Comparison of ENCODE assay signal across 8 cellular contexts in genomic region chr2:73823916-73824523, GRCh38. TPM values are rescaled to one million over a fixed set of nuclear protein-coding genes. Genes with fewer than 3 reads are reported as not detected.
DNase-seq lines count a peak whose midpoint lies in the region; ATAC-seq, FAIRE-seq and TF ChIP-seq lines count a peak whose summit lies in the region.

No MANE protein-coding gene starts in this region.

- H3K36me3 Mint-ChIP-seq in naive thymus-derived CD8-positive, alpha-beta T cell: no peaks in the 10 kb centered on the region

- POLR2A ChIA-PET in H1 (lab: Charles Lee; ENCODE audit: partially characterized antibody): interaction anchor here (1.6 kb wide), 1 partner anchor 8 kb away, joined by 4 read pairs; no protein-coding TSS in a partner anchor
- POLR2A ChIA-PET in naive thymus-derived CD8-positive, alpha-beta T cell (lab: Charles Lee): interaction anchor here (1.1 to 1.6 kb wide), 2 partner anchors 324 to 356 kb away, joined by 3 to 4 read pairs; partner anchors contain the start of gene BOLA3

- H3K4me3 ChIP-seq in cardiac muscle cell (no peak overlapping the region), NB4 (ENCODE audit: low read depth, low read length) (no peak overlapping the region), RWPE2 (ENCODE audit: severe bottlenecking) (no peak overlapping the region), H1 (ENCODE audit: extremely low read depth in 1 of 4, insufficient read depth in 2 of 4, low read depth in 3 of 4, low read length in 4 of 4) (no peak overlapping the region)

- no peak overlapping the region for H3K14ac ChIP-seq in H1 (ENCODE audit: insufficient read length)

- H3K27ac Mint-ChIP-seq in naive thymus-derived CD8-positive, alpha-beta T cell: no peak overlapping the region

- H3K36me3 ChIP-seq in cardiac muscle cell: no peaks in the 10 kb centered on the region
- no peaks in the 10 kb centered on the region for H3K36me3 ChIP-seq in RWPE2 (ENCODE audit: low read depth)
- no peaks in the 10 kb centered on the region for H3K36me3 ChIP-seq in H1 (ENCODE audit: control insufficient read depth in 2 of 4, insufficient read depth in 4 of 4, low read length in 3 of 4)

- H3K27me3 Mint-ChIP-seq in naive thymus-derived CD8-positive, alpha-beta T cell: peaks cover 0 to 2% (median 0%) of the 10 kb centered on the region in 5 donors

- 30% methylated on average over 3 of the region's 3 CpGs; no CpG with 5 or more reads in 1 of the 2 experiments for WGBS in H1 (ENCODE audit: extremely low coverage in 1 of 2, insufficient coverage in 1 of 2, insufficient read length in 1 of 2, insufficient replicate concordance in 2 of 2, low coverage in 1 of 2, low lambda C conversion rate in 2 of 2, missing lambda C conversion rate in 1 of 2), 2 experiments

- no peak overlapping the region for H4K8ac ChIP-seq in H1 (ENCODE audit: extremely low read depth, insufficient read depth, low read length)

- no peak overlapping the region for H2BK15ac ChIP-seq in H1 (ENCODE audit: low read length)

- H3K9me3 Mint-ChIP-seq in naive thymus-derived CD8-positive, alpha-beta T cell: no peaks in the 10 kb centered on the region

- TF ChIP-seq CTCF in cardiac muscle cell (IDR thresholded peaks at IDR 0.05; ENCODE audit: low read depth, low read length): peak; percentile 84
- TF ChIP-seq CTCF in NB4 (IDR thresholded peaks at IDR 0.05; ENCODE audit: low read depth, low read length): peak; percentile 88
- peak; percentile 92 for TF ChIP-seq CTCF in RWPE2 (IDR thresholded peaks at IDR 0.05; ENCODE audit: poor library complexity, severe bottlenecking)
- peak in 2 of 3 experiments; percentile 58 to 71; a peak in 3 of 4 replicates for TF ChIP-seq CTCF in H1 (IDR thresholded peaks at IDR 0.05; ENCODE audit: control extremely low read depth in 1 of 3, insufficient read depth in 1 of 3, low read depth in 1 of 3, low read length in 3 of 3)

- H3K18ac ChIP-seq in H1 (ENCODE audit: extremely low read depth, low read length): no peak overlapping the region

- no peak overlapping the region for H2BK12ac ChIP-seq in H1 (ENCODE audit: low read depth, low read length)

- no peak overlapping the region for H3K9ac ChIP-seq in H1 (replicated peaks in 1 of 4; ENCODE audit: extremely low read depth in 1 of 4, low read depth in 3 of 4, low read length in 3 of 4)

- H3K4me3 Mint-ChIP-seq in naive thymus-derived CD8-positive, alpha-beta T cell: no peak overlapping the region

- TF ChIP-seq POLR2A in NB4 (IDR thresholded peaks at IDR 0.05; ENCODE audit: extremely low read depth, insufficient read length) (no peak), H1 (IDR thresholded peaks at IDR 0.05; ENCODE audit: control extremely low read depth in 1 of 2, low read depth in 2 of 2, low read length in 2 of 2) (no peak)

- no peak overlapping the region for H2BK20ac ChIP-seq in H1 (ENCODE audit: low read length)

- no peak for TF ChIP-seq EP300 in H1 (IDR thresholded peaks at IDR 0.05; ENCODE audit: borderline replicate concordance in 1 of 2, low read depth in 2 of 2, low read length in 2 of 2)

- no peak overlapping the region for H2AFZ ChIP-seq in H1 (ENCODE audit: low read length)

- H3K9me3 ChIP-seq in cardiac muscle cell (ENCODE audit: low read depth) (no peaks in the 10 kb centered on the region), RWPE2 (ENCODE audit: severe bottlenecking) (no peaks in the 10 kb centered on the region), H1 (ENCODE audit: insufficient read depth in 2 of 2, low read depth in 1 of 2, low read length in 1 of 2) (no peaks in the 10 kb centered on the region)

- CTCF ChIA-PET in H1 (lab: Charles Lee; ENCODE audit: partially characterized antibody): interaction anchor here (0.6 to 4.8 kb wide), 27 partner anchors 8 to 501 kb away, joined by 3 to 31 read pairs (median 4); partner anchors contain the start of genes ACTG2 and BOLA3

- FAIRE-seq in H1 (lab: Jason Lieb, UNC): no peak

- peaks cover 53% of the 10 kb centered on the region for H3K27me3 ChIP-seq in cardiac muscle cell
- no peaks in the 10 kb centered on the region for H3K27me3 ChIP-seq in RWPE2 (ENCODE audit: insufficient read depth, poor library complexity, severe bottlenecking)
- H3K27me3 ChIP-seq in H1 (replicated peaks in 1 of 4; ENCODE audit: control insufficient read depth in 3 of 4, extremely low read depth in 1 of 4, insufficient read depth in 3 of 4, low read length in 3 of 4): peaks cover 0 to 7% (median 2%) of the 10 kb centered on the region in 4 experiments; a peak in 4 of 7 replicates

- H2BK120ac ChIP-seq in H1 (replicated peaks; ENCODE audit: low read depth, low read length): no peak overlapping the region

- peak; percentile 78 to 93 for DNase-seq in cardiac muscle cell (ENCODE audit: low read depth in 1 of 2, low spot score in 1 of 2)
- no peak for DNase-seq in cardiac septum (ENCODE audit: low spot score)
- DNase-seq in NB4 (ENCODE audit: low read depth): peak; percentile 89
- no peak for DNase-seq in RWPE2 (ENCODE audit: low spot score)
- DNase-seq in H1 (ENCODE audit: low read depth in 1 of 2, low spot score in 2 of 2): no peak
- peak in 7 of 10 donors; percentile 33 to 72 (median 63) for DNase-seq in naive thymus-derived CD8-positive, alpha-beta T cell
- no peak for DNase-seq in occipital lobe (lab: John Stamatoyannopoulos, UW)

- no peak overlapping the region for H2AK5ac ChIP-seq in H1 (ENCODE audit: low read depth, low read length)

- H3K56ac ChIP-seq in H1 (replicated peaks; ENCODE audit: insufficient read length, low read depth, low read length): no peak overlapping the region

- H4K5ac ChIP-seq in H1 (ENCODE audit: insufficient read length, low read depth, low read length): no peak overlapping the region

- no peak overlapping the region for H4K91ac ChIP-seq in H1 (replicated peaks; ENCODE audit: insufficient read length, low read length)

- peak; percentile 77 to 81 for TF ChIP-seq RAD21 in H1 (IDR thresholded peaks at IDR 0.05 in 1 of 2, conservative IDR thresholded peaks at IDR 0.05 in 1 of 2; ENCODE audit: low read depth in 2 of 2, low read length in 2 of 2)

- H3K23me2 ChIP-seq in H1 (ENCODE audit: low read depth, low read length): peaks cover under 1% of the 10 kb centered on the region; the same call in 1 of the 2 replicates

- no peak overlapping the region for H3K4me2 ChIP-seq in H1 (ENCODE audit: insufficient read depth in 1 of 2, low read depth in 2 of 2, low read length in 2 of 2)

- no peak overlapping the region for H3K23ac ChIP-seq in H1 (ENCODE audit: insufficient read length)

- no peak overlapping the region for H3K27ac ChIP-seq in cardiac muscle cell
- H3K27ac ChIP-seq in RWPE2 (ENCODE audit: poor library complexity, severe bottlenecking): no peak overlapping the region
- H3K27ac ChIP-seq in H1 (ENCODE audit: low read depth, low read length): no peak overlapping the region

- peaks cover 16 to 25% (median 21%) of the 10 kb centered on the region in 4 donors for H3K4me1 Mint-ChIP-seq in naive thymus-derived CD8-positive, alpha-beta T cell

- H3K4me1 ChIP-seq in cardiac muscle cell (ENCODE audit: low read depth): no peaks in the 10 kb centered on the region
- peaks cover 6% of the 10 kb centered on the region for H3K4me1 ChIP-seq in RWPE2 (ENCODE audit: insufficient read depth, poor library complexity, severe bottlenecking)
- H3K4me1 ChIP-seq in H1 (replicated peaks in 1 of 4; ENCODE audit: control insufficient read depth in 3 of 4, insufficient read depth in 4 of 4, low read length in 3 of 4): peaks cover 0 to 2% (median 0%) of the 10 kb centered on the region in 4 experiments; a peak in 1 of 7 replicates

- no peaks in the 10 kb centered on the region for H3K79me2 ChIP-seq in H1 (ENCODE audit: control insufficient read depth in 1 of 2, insufficient read depth in 2 of 2, low read length in 2 of 2)

- H4K20me1 ChIP-seq in H1 (replicated peaks in 1 of 2; ENCODE audit: control insufficient read depth in 1 of 2, insufficient read depth in 2 of 2, low read length in 2 of 2): no peaks in the 10 kb centered on the region

- intact Hi-C loops in cardiac septum (cut with DNase I): loop anchor here (10.0 kb wide), 5 partner anchors 321 to 711 kb away; partner anchors contain the start of gene BOLA3

- H3K79me1 ChIP-seq in H1 (ENCODE audit: low read depth, low read length): no peaks in the 10 kb centered on the region

- H2BK5ac ChIP-seq in H1 (ENCODE audit: low read depth, low read length): no peak overlapping the region

- no peak overlapping the region for H3K4ac ChIP-seq in H1 (replicated peaks; ENCODE audit: insufficient read length, low read depth, low read length)

- ATAC-seq in RWPE2 (ENCODE audit: low read depth) (peak; percentile 39; the same call in 1 of the 3 replicates), GM18861 (IDR thresholded peaks at IDR 0.05; ENCODE audit: unreplicated experiment) (no peak)
- peak in 1 of 2 donors; percentile 37 for ATAC-seq in naive thymus-derived CD8-positive, alpha-beta T cell

RNA-seq across cellular contexts. Expression of gene STAMBP, which starts 4.7 kb away (rescaled TPM):
- 24.8 and 31.9 TPM in 2 replicates for total RNA-seq in cardiac muscle cell
- 35.7 and 49.3 TPM in 2 replicates for polyA plus RNA-seq in cardiac muscle cell
- 37.4 TPM for total RNA-seq in cardiac septum
- total RNA-seq in H1 (2021; fragmentation: NEBNext Ultra II Directional; extraction: Animal tissue kit (Norgen Biotek cat#: 25700)): 49.7 and 50.5 TPM in 2 replicates
- polyA plus RNA-seq in H1 (2011; rRNA removed): 32.6 and 35.8 TPM in 2 replicates
- 41.4 TPM for polyA plus RNA-seq in H1 (2011; cell fraction: cytosol; rRNA removed)
- 41.9 TPM for polyA plus RNA-seq in H1 (2011; cell fraction: nucleus; rRNA removed)
- 31.3 to 45.5 TPM (median 37.2 TPM) in 4 replicates for polyA plus RNA-seq in H1 (2012, experiment 1 of 2)
- 7.1 TPM for polyA plus RNA-seq in H1 (2012, experiment 2 of 2)
- polyA plus RNA-seq in H1 (2013, experiment 1 of 2): 53.9 TPM
- polyA plus RNA-seq in H1 (2013, experiment 2 of 2): 55.3 TPM
- 53.3 and 54.9 TPM in 2 replicates for polyA minus RNA-seq in H1 (2011; rRNA and poly(A)+ RNA removed)
- 25.6 TPM for polyA minus RNA-seq in H1 (2011; cell fraction: cytosol; rRNA and poly(A)+ RNA removed)
- 24.6 TPM for polyA minus RNA-seq in H1 (2011; cell fraction: nucleus; rRNA and poly(A)+ RNA removed)
- total RNA-seq in naive thymus-derived CD8-positive, alpha-beta T cell: 10 to 100 TPM; 28.3 to 32.3 TPM
- 10 to 100 TPM; 32.3 to 44.3 (median 35.0) TPM for polyA plus RNA-seq in naive thymus-derived CD8-positive, alpha-beta T cell
- total RNA-seq in occipital lobe: 20.4 TPM

RNA-seq across cellular contexts. Expression of gene C2orf78, which starts 40.0 kb away (rescaled TPM):
- 0.18 TPM in 1 of 2 replicates, not detected in the other for total RNA-seq in cardiac muscle cell
- polyA plus RNA-seq in cardiac muscle cell: not detected in 2 replicates
- not detected for total RNA-seq in cardiac septum
- total RNA-seq in H1 (2021; fragmentation: NEBNext Ultra II Directional; extraction: Animal tissue kit (Norgen Biotek cat#: 25700)): 0.21 and 0.39 TPM in 2 replicates
- 0.88 and 0.89 TPM in 2 replicates for polyA plus RNA-seq in H1 (2011; rRNA removed)
- polyA plus RNA-seq in H1 (2011; cell fraction: cytosol; rRNA removed): 0.94 TPM
- 0.57 TPM for polyA plus RNA-seq in H1 (2011; cell fraction: nucleus; rRNA removed)
- 0.11 to 0.35 TPM (median 0.16 TPM) in 4 replicates for polyA plus RNA-seq in H1 (2012, experiment 1 of 2)
- polyA plus RNA-seq in H1 (2012, experiment 2 of 2): not detected
- 0.53 TPM for polyA plus RNA-seq in H1 (2013, experiment 1 of 2)
- 0.70 TPM for polyA plus RNA-seq in H1 (2013, experiment 2 of 2)
- polyA minus RNA-seq in H1 (2011; rRNA and poly(A)+ RNA removed): 0.83 and 0.91 TPM in 2 replicates
- 0.44 TPM for polyA minus RNA-seq in H1 (2011; cell fraction: cytosol; rRNA and poly(A)+ RNA removed)
- 0.60 TPM for polyA minus RNA-seq in H1 (2011; cell fraction: nucleus; rRNA and poly(A)+ RNA removed)
- not detected for total RNA-seq in naive thymus-derived CD8-positive, alpha-beta T cell
- not detected for polyA plus RNA-seq in naive thymus-derived CD8-positive, alpha-beta T cell
- total RNA-seq in occipital lobe: not detected

RNA-seq across cellular contexts. Expression of gene DUSP11, which starts 44.1 kb away (rescaled TPM):
- total RNA-seq in cardiac muscle cell: 15.2 and 16.9 TPM in 2 replicates
- polyA plus RNA-seq in cardiac muscle cell: 22.2 and 31.6 TPM in 2 replicates
- total RNA-seq in cardiac septum: 10.9 TPM
- 17.8 and 19.1 TPM in 2 replicates for total RNA-seq in H1 (2021; fragmentation: NEBNext Ultra II Directional; extraction: Animal tissue kit (Norgen Biotek cat#: 25700))
- polyA plus RNA-seq in H1 (2011; rRNA removed): 7.0 and 12.2 TPM in 2 replicates
- 13.8 TPM for polyA plus RNA-seq in H1 (2011; cell fraction: cytosol; rRNA removed)
- 5.2 TPM for polyA plus RNA-seq in H1 (2011; cell fraction: nucleus; rRNA removed)
- 9.8 to 16.3 TPM (median 10.9 TPM) in 4 replicates for polyA plus RNA-seq in H1 (2012, experiment 1 of 2)
- 9.0 TPM for polyA plus RNA-seq in H1 (2012, experiment 2 of 2)
- polyA plus RNA-seq in H1 (2013, experiment 1 of 2): 14.5 TPM
- polyA plus RNA-seq in H1 (2013, experiment 2 of 2): 14.2 TPM
- polyA minus RNA-seq in H1 (2011; rRNA and poly(A)+ RNA removed): 5.9 and 9.1 TPM in 2 replicates
- polyA minus RNA-seq in H1 (2011; cell fraction: cytosol; rRNA and poly(A)+ RNA removed): 9.0 TPM
- polyA minus RNA-seq in H1 (2011; cell fraction: nucleus; rRNA and poly(A)+ RNA removed): 13.1 TPM
- 10 to 100 TPM; 48.1 to 48.4 TPM for total RNA-seq in naive thymus-derived CD8-positive, alpha-beta T cell
- 10 to 100 TPM; 40.2 to 49.6 (median 49.0) TPM for polyA plus RNA-seq in naive thymus-derived CD8-positive, alpha-beta T cell
- total RNA-seq in occipital lobe: 32.3 TPM

Comparison
In these comparisons a context has a peak if more than half of its experiments do, and no peak if none do; other contexts are left out.
1. DNase-seq: peak in cardiac muscle cell (2 of 2), NB4 (single experiment) and naive thymus-derived CD8-positive, alpha-beta T cell (7 of 10); none in cardiac septum (single experiment), RWPE2 (single experiment), H1 (0 of 2) and occipital lobe (single experiment).
2. Peak in every context shown above with its lines, with median percentiles within 50 percentile points of each other: CTCF ChIP-seq.